Comparison of ENCODE assay signal across 8 cellular contexts in the genomic region with DNA sequence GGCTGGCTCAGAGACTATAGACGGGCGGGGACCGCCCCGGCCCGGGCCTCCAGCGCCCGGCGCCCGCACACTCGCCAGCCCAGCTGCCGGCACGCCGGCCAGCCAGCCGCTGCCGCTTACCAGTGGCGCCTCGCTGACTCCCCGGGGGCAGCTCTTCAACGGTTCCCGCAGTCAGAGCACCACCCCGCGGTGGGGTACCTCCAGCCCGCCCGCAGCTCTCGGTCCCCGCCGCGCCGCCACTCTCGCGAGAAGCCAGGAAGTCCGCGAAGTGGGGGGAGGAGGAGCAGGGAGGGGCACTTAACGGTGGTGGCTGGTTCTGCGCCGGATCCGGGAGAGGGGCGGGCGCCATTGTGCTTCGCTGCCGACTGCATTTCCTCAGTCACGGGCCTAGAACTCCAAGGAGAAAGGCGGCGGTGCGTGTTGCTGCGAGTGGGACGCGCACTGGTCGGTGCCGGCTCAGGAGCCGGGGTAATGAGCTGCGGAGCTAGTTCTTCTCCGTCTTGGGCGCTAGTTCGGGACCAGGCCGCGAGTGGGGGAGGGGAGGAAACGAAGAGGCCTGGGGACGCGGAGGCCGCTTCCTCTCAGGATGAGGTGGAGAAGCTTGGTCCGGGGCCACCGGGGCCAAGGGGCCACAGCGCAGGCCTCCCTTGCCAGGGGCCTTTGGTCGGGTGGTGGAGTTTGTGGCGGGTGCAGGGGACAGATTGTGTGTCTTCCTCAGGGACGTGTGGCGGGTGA. TPM values are rescaled to one million over a fixed set of nuclear protein-coding genes. Genes with fewer than 3 reads are reported as not detected.
DNase-seq lines count a peak whose midpoint lies in the region; ATAC-seq, FAIRE-seq and TF ChIP-seq lines count a peak whose summit lies in the region.

A gene with protein sequence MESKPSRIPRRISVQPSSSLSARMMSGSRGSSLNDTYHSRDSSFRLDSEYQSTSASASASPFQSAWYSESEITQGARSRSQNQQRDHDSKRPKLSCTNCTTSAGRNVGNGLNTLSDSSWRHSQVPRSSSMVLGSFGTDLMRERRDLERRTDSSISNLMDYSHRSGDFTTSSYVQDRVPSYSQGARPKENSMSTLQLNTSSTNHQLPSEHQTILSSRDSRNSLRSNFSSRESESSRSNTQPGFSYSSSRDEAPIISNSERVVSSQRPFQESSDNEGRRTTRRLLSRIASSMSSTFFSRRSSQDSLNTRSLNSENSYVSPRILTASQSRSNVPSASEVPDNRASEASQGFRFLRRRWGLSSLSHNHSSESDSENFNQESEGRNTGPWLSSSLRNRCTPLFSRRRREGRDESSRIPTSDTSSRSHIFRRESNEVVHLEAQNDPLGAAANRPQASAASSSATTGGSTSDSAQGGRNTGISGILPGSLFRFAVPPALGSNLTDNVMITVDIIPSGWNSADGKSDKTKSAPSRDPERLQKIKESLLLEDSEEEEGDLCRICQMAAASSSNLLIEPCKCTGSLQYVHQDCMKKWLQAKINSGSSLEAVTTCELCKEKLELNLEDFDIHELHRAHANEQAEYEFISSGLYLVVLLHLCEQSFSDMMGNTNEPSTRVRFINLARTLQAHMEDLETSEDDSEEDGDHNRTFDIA (plus strand): TSS at position 313 of the 735 bp plus-strand sequence. CDS start 16,517 bp downstream, outside the sequence.

- CTCF ChIA-PET in Caco-2 (lab: Charles Lee): interaction anchor here (0.6 to 1.5 kb wide), 8 partner anchors 11 to 528 kb away, joined by 3 to 25 read pairs (median 3); no protein-coding TSS in a partner anchor

- peak; percentile 98 to 99 for DNase-seq in Caco-2
- peak; percentile 94 for DNase-seq in HTR-8/SVneo (ENCODE audit: insufficient read length, low spot score)
- DNase-seq in NOMO-1 treated with DMSO at 0.1 percent for 48 hours (lab: John Stamatoyannopoulos, UW; ENCODE audit: unreplicated experiment): peak; percentile 96
- peak; percentile 94 to 96 (median 95) for DNase-seq in activated CD8-positive, alpha-beta memory T cell treated with anti-CD3 and anti-CD28 coated beads for 48 hours (ENCODE audit: low read depth in 2 of 3, low spot score in 2 of 3)
- DNase-seq in mesenteric fat pad (ENCODE audit: low spot score): peak; percentile 99
- peak; percentile 88 for DNase-seq in stimulated activated CD8-positive, alpha-beta memory T cell treated with anti-CD3 and anti-CD28 coated beads, Interleukin-15, amount 100 ng/mL, for 24 hours (ENCODE audit: low read depth)

- TF ChIP-seq CTCF in Caco-2 (IDR thresholded peaks at IDR 0.05; ENCODE audit: insufficient read depth in 1 of 2, low read depth in 1 of 2, low read length in 1 of 2, severe bottlenecking in 1 of 2, unreplicated experiment in 1 of 2): peak in 1 of 2 experiments; percentile 66

- H3K36me3 Mint-ChIP-seq in Caco-2 (ENCODE audit: insufficient read depth, unreplicated experiment): peaks cover 54% of the 10 kb centered on the region

- ATAC-seq in GM21367 (IDR thresholded peaks at IDR 0.05; ENCODE audit: unreplicated experiment): peak; percentile 86

- H3K9me3 ChIP-seq in Caco-2: no peaks in the 10 kb centered on the region
- H3K9me3 ChIP-seq in endocrine pancreas (ENCODE audit: control insufficient read depth, low read length): no peaks in the 10 kb centered on the region

- peaks cover 19% of the 10 kb centered on the region for H3K4me1 ChIP-seq in Caco-2
- H3K4me1 ChIP-seq in endocrine pancreas (ENCODE audit: control insufficient read depth, insufficient read depth, low read length): peaks cover 4% of the 10 kb centered on the region

- peak; percentile 81 for FAIRE-seq in HTR-8/SVneo (lab: Jason Lieb, UNC)

- POLR2A ChIA-PET in Caco-2 (lab: Charles Lee): interaction anchor here (0.5 to 2.0 kb wide), 11 partner anchors 21 to 440 kb away, joined by 3 to 32 read pairs (median 4); a partner anchor contains a TSS

- H3K4me3 Mint-ChIP-seq in Caco-2 (ENCODE audit: unreplicated experiment): peak within 1 kb of the TSS; percentile 98

- H3K4me3 ChIP-seq in Caco-2 (ENCODE audit: low read depth, low read length) (peak within 1 kb of the TSS; percentile 100), endocrine pancreas (ENCODE audit: control insufficient read depth, insufficient read depth, low read length) (peak within 1 kb of the TSS; percentile 99)

- H3K27me3 Mint-ChIP-seq in Caco-2 (ENCODE audit: insufficient read depth, unreplicated experiment): no peaks in the 10 kb centered on the region

- H3K9ac ChIP-seq in endocrine pancreas (ENCODE audit: control insufficient read depth, insufficient read depth, low read length): peak within 1 kb of the TSS; percentile 98

- BruUV-seq in Caco-2 (replicated peaks; lab: Mats Ljungman, UMichigan): no TSS peak

- peak within 1 kb of the TSS; percentile 99 for H3K27ac Mint-ChIP-seq in Caco-2 (ENCODE audit: unreplicated experiment)

- H3K4me1 Mint-ChIP-seq in Caco-2 (ENCODE audit: low read depth, unreplicated experiment): peaks cover 18% of the 10 kb centered on the region

- no peaks in the 10 kb centered on the region for H3K27me3 ChIP-seq in Caco-2 (replicated peaks; ENCODE audit: control insufficient read depth, insufficient read depth, low read length)
- no peaks in the 10 kb centered on the region for H3K27me3 ChIP-seq in endocrine pancreas (ENCODE audit: control insufficient read depth, insufficient read depth, low read length)

- H3K36me3 ChIP-seq in Caco-2 (ENCODE audit: control insufficient read depth, insufficient read depth, low read length) (0 out of 2 replicates have a peak, but pooled peaks cover 2% of the 10 kb centered on the region), endocrine pancreas (ENCODE audit: control insufficient read depth, insufficient read depth, low read length) (peaks cover 2% of the 10 kb centered on the region)

- intact Hi-C loops in Caco-2 (cut with micrococcal nuclease; ENCODE audit: unreplicated experiment): loop anchor here (1.0 to 5.0 kb wide), 3 partner anchors 97 to 425 kb away; a partner anchor contains a TSS

- no peaks in the 10 kb centered on the region for H3K9me3 Mint-ChIP-seq in Caco-2 (ENCODE audit: unreplicated experiment)

RNA-seq across cellular contexts. Expression of the gene that starts here (rescaled TPM):
- total RNA-seq in Caco-2 (2022) (82.6 and 90.7 TPM in 2 replicates), mesenteric fat pad (72.5 TPM)

Comparison
In these comparisons a context has a peak if more than half of its experiments do, and no peak if none do; other contexts are left out.
1. Peak in every context shown above with its lines: DNase-seq, ATAC-seq and H3K4me3 ChIP-seq.